Comparison of ENCODE assay signal across 9 cellular contexts in the genomic region with DNA sequence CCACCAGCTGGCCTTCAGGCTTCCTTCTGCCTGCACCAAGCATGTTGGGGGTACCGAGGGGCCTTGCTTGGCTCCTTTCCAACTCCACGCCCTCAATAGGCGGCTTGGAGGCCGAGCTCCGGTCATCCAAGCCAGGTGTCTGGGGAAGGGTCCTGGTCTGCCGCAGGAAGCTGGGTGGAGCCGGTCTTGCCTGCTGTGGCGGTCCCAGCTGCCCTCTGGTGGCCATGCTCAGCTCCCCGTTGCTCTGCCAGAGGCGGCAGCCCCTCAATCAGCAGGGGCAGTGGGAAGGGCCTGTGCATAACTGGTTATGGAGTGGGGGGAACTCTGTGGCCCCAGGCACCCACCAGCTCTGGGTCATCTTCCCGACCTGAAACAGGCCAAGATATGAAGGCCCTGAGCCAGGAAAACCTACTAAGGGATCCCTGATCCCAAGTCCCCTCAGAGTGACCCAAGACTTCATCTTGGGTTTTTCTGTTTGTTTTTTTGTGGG. TPM values are rescaled to one million over a fixed set of nuclear protein-coding genes. Genes with fewer than 3 reads are reported as not detected.
DNase-seq lines count a peak whose midpoint lies in the region; ATAC-seq, FAIRE-seq and TF ChIP-seq lines count a peak whose summit lies in the region.
"Had no signal": no experiment of that assay in that cellular context is flagged by ENCODE, and none has a peak within 500 bp of the region (broad histone marks: within the 10 kb centered on the region; RNA-seq: fewer than 3 reads in every experiment).

No MANE protein-coding gene starts in this region.

- H3K9me3 ChIP-seq in SU-DHL-6 (ENCODE audit: insufficient read depth, low read length) = no peaks in the 10 kb centered on the region
- H3K9me3 ChIP-seq in esophagus muscularis mucosa = no peaks in the 10 kb centered on the region
- no peaks in the 10 kb centered on the region for H3K9me3 ChIP-seq in neural progenitor cell (ENCODE audit: low read depth)

- CTCF ChIA-PET in AG04449 (lab: Yijun Ruan, JAX) = interaction anchor here (0.7 to 6.9 kb wide), 11 partner anchors 9 to 283 kb away, joined by 3 to 172 read pairs (median 8); no protein-coding TSS in a partner anchor

- H3K36me3 ChIP-seq in SU-DHL-6 (ENCODE audit: low read length) (no peaks in the 10 kb centered on the region), esophagus muscularis mucosa (no peaks in the 10 kb centered on the region), neural progenitor cell (no peaks in the 10 kb centered on the region)

- in situ Hi-C loops in GM13976 (cut with MboI; ENCODE audit: low sequenced_read_pairs, unreplicated experiment) = no loop called here

- no peaks in the 10 kb centered on the region for H3K79me2 ChIP-seq in SU-DHL-6 (ENCODE audit: insufficient read depth, low read length)
- no peaks in the 10 kb centered on the region for H3K79me2 ChIP-seq in neural progenitor cell (ENCODE audit: low read depth)

- H3K27ac Mint-ChIP-seq in neural progenitor cell = no peak overlapping the region

- H3K4me1 Mint-ChIP-seq in neural progenitor cell = peaks cover 12% of the 10 kb centered on the region

- no peaks in the 10 kb centered on the region for H3K27me3 ChIP-seq in SU-DHL-6 (ENCODE audit: low read length)
- no peaks in the 10 kb centered on the region for H3K27me3 ChIP-seq in esophagus muscularis mucosa
- H3K27me3 ChIP-seq in neural progenitor cell = peaks cover 46% of the 10 kb centered on the region

- TF ChIP-seq POLR2A in esophagus muscularis mucosa (IDR thresholded peaks at IDR 0.05; ENCODE audit: low read depth) (no peak), H54 (IDR thresholded peaks at IDR 0.05; ENCODE audit: low read depth, low read length) (no peak)

- H3K9me3 Mint-ChIP-seq in neural progenitor cell = no peaks in the 10 kb centered on the region

- H3K4me2 ChIP-seq in SU-DHL-6 (ENCODE audit: low read depth, low read length, poor library complexity, severe bottlenecking) (no peak overlapping the region), neural progenitor cell (no peak overlapping the region)

- no peak overlapping the region for H3K4me3 Mint-ChIP-seq in neural progenitor cell

- no peaks in the 10 kb centered on the region for H3K36me3 Mint-ChIP-seq in neural progenitor cell

- WGBS in esophagus muscularis mucosa = 4% methylated on average over 11 of the region's 11 CpGs

- H3K9me2 ChIP-seq in SU-DHL-6 (replicated peaks; ENCODE audit: insufficient read depth, low read length) = no peaks in the 10 kb centered on the region

- H3K4me1 ChIP-seq in esophagus muscularis mucosa = peaks cover 21 to 51% (median 32%) of the 10 kb centered on the region in 4 donors
- H3K4me1 ChIP-seq in neural progenitor cell = peaks cover 5% of the 10 kb centered on the region

- H2AFZ ChIP-seq in SU-DHL-6 (ENCODE audit: low read depth, low read length, severe bottlenecking) (no peak overlapping the region), neural progenitor cell (replicated peaks) (peak overlapping the region; percentile 70)

- POLR2A ChIA-PET in AG04449 (lab: Yijun Ruan, JAX) = interaction anchor here (1.6 kb wide), 1 partner anchor 42 kb away, joined by 8 read pairs; no protein-coding TSS in a partner anchor

- H3F3A ChIP-seq in SU-DHL-6 (ENCODE audit: insufficient read depth) (no peaks in the 10 kb centered on the region), neural progenitor cell (ENCODE audit: low read depth) (peaks cover 8% of the 10 kb centered on the region)

- no peak for ATAC-seq in GM21529 (IDR thresholded peaks at IDR 0.05; ENCODE audit: unreplicated experiment)

- H3K4me3 ChIP-seq in AG04449 (ENCODE audit: low read depth, low read length) = no peak overlapping the region
- H3K4me3 ChIP-seq in SU-DHL-6 (ENCODE audit: insufficient read depth, low read length, poor library complexity, severe bottlenecking) = no peak overlapping the region
- H3K4me3 ChIP-seq in esophagus muscularis mucosa = no peak overlapping the region
- no peak overlapping the region for H3K4me3 ChIP-seq in neural progenitor cell

- TF ChIP-seq CTCF in AG04449 (IDR thresholded peaks at IDR 0.05; ENCODE audit: insufficient read depth, low read length, missing control alignments) (peak; percentile 90), GM13976 (IDR thresholded peaks at IDR 0.05; ENCODE audit: borderline replicate concordance, control extremely low read depth, extremely low read depth, insufficient read depth, missing control alignments) (peak; percentile 49), SU-DHL-6 (IDR thresholded peaks at IDR 0.05; ENCODE audit: insufficient read depth, low read length, poor library complexity, severe bottlenecking) (peak; percentile 30), esophagus muscularis mucosa (IDR thresholded peaks at IDR 0.05) (peak; percentile 88 to 90 (median 90)), neural progenitor cell (IDR thresholded peaks at IDR 0.05) (peak; percentile 86)

- no peak for TF ChIP-seq EP300 in esophagus muscularis mucosa (IDR thresholded peaks at IDR 0.05)

- intact Hi-C loops in esophagus muscularis mucosa (cut with DNase I) = loop anchor here (1.0 kb wide), 1 partner anchor 44 kb away; no protein-coding TSS in a partner anchor

- DNase-seq in AG04449 (ENCODE audit: low read depth, low spot score) (no peak), GM13976 (ENCODE audit: low spot score) (peak; percentile 81), esophagus muscularis mucosa (ENCODE audit: extremely low spot score) (no peak), neural progenitor cell (ENCODE audit: low spot score) (peak; percentile 92), GF-D8 (lab: John Stamatoyannopoulos, UW) (no peak), H54 (ENCODE audit: insufficient read length, low spot score) (no peak)

- no peaks in the 10 kb centered on the region for H4K20me1 ChIP-seq in SU-DHL-6 (ENCODE audit: low read depth, low read length)
- H4K20me1 ChIP-seq in neural progenitor cell (ENCODE audit: low read depth) = peaks cover 20% of the 10 kb centered on the region

- H3K9ac ChIP-seq in SU-DHL-6 (ENCODE audit: low read length) (no peak overlapping the region), neural progenitor cell (no peak overlapping the region)

- peaks cover 18% of the 10 kb centered on the region for H3K27me3 Mint-ChIP-seq in neural progenitor cell (ENCODE audit: insufficient read depth, low read depth)

- H3K27ac ChIP-seq in SU-DHL-6 (ENCODE audit: low read depth, low read length) (no peak overlapping the region), esophagus muscularis mucosa (replicated peaks in 1 of 4) (no peak overlapping the region), neural progenitor cell (no peak overlapping the region)
- H3K27ac ChIP-seq: epithelial cell of prostate had no signal

- no peak for FAIRE-seq in H54 (lab: Jason Lieb, UNC)

RNA-seq across cellular contexts. Expression of gene ARVCF, which starts 3.2 kb away (rescaled TPM):
- total RNA-seq in esophagus muscularis mucosa (10 to 100 TPM; 31.1 to 55.8 (median 44.6) TPM), neural progenitor cell (ENCODE audit: low replicate concordance) (35.4 and 159 TPM in 2 replicates)

RNA-seq across cellular contexts. Expression of gene TANGO2, which starts 7.5 kb away (rescaled TPM):
- total RNA-seq in esophagus muscularis mucosa = 10 to 100 TPM; 37.1 to 44.4 (median 42.3) TPM
- 9.1 and 10.0 TPM in 2 replicates for total RNA-seq in neural progenitor cell (ENCODE audit: low replicate concordance)

Comparison
In these comparisons a context has a peak if more than half of its experiments do, and no peak if none do; other contexts are left out.
1. DNase-seq: peak in GM13976 (single experiment) and neural progenitor cell (single experiment); none in AG04449 (single experiment), esophagus muscularis mucosa (single experiment), GF-D8 (single experiment) and H54 (single experiment).
2. CTCF ChIP-seq: peak in every context shown above with its lines; median percentile 90 in AG04449; 90 in esophagus muscularis mucosa; 86 in neural progenitor cell; 49 in GM13976; 30 in SU-DHL-6.